In the genomic region with DNA sequence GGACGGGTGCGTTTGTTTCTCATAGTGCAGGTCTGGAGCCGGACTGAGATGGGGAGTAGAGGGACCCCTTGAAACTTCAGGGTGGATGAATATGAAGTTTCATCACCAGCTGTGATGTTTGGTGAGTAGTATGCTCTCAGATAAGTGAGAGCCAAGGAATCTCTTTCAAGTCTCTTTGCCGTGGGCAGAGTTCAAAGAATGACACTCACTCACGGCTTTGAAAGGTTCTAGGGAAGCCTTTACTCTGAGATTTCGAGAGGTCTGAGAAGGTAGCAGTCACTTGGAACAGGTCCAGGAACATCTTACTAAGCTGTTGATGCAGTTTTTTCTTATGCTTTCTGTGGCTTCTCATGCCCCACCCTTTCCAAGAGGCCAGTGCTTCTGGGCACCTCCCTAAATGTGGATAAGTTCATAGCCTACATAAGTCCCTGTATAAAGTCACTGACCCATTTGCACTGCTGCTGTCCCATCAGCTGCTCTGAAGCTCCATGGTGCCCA, we compare ENCODE assay signal across 1 cellular context.
TF ChIP-seq lines count a peak whose summit lies in the region.

A gene (plus strand): TSS at position 448 of the 498 bp plus-strand sequence. CDS start 41 bp downstream, at position 489.

TF ChIP-seq in H1, 55 proteins besides CTCF, POLR2A, EP300 and RAD21:
- TF ChIP-seq BACH1 (IDR thresholded peaks at IDR 0.05; ENCODE audit: low read length) (no peak), SIRT6 (IDR thresholded peaks at IDR 0.05; ENCODE audit: low read length) (no peak), KDM1A (IDR thresholded peaks at IDR 0.05; ENCODE audit: borderline replicate concordance, low read length) (no peak), TCF12 (IDR thresholded peaks at IDR 0.05; ENCODE audit: low read depth, low read length) (no peak), SRF (IDR thresholded peaks at IDR 0.05; ENCODE audit: low read depth, low read length) (no peak), CTBP2 (IDR thresholded peaks at IDR 0.05; ENCODE audit: borderline replicate concordance, insufficient read depth, insufficient read length, low read length) (no peak), MAFK (IDR thresholded peaks at IDR 0.05; ENCODE audit: low read depth, low read length) (no peak)
- TF ChIP-seq, protein P1, sequence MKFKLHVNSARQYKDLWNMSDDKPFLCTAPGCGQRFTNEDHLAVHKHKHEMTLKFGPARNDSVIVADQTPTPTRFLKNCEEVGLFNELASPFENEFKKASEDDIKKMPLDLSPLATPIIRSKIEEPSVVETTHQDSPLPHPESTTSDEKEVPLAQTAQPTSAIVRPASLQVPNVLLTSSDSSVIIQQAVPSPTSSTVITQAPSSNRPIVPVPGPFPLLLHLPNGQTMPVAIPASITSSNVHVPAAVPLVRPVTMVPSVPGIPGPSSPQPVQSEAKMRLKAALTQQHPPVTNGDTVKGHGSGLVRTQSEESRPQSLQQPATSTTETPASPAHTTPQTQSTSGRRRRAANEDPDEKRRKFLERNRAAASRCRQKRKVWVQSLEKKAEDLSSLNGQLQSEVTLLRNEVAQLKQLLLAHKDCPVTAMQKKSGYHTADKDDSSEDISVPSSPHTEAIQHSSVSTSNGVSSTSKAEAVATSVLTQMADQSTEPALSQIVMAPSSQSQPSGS (IDR thresholded peaks at IDR 0.05; ENCODE audit: low read length) = no peak
